8 cellular contexts compared by ENCODE assay signal in genomic region chr2:159797468-159798375, GRCh38. TPM values are rescaled to one million over a fixed set of nuclear protein-coding genes. Genes with fewer than 3 reads are reported as not detected.
DNase-seq lines count a peak whose midpoint lies in the region; ATAC-seq and TF ChIP-seq lines count a peak whose summit lies in the region.

CD302 (minus strand) TSS chr2:159798208; CDS start chr2:159798198, 10 bp downstream.

- peak within 1 kb of the TSS; percentile 82 to 87 (median 85) for H3K4me3 Mint-ChIP-seq in immature natural killer cell

- peaks cover 11 to 53% (median 16%) of the 10 kb centered on the region in 10 experiments for H3K4me1 ChIP-seq in BLaER1 treated with 17β-estradiol and CSF1 and Interleukin-3, amounts not matched to agents 10 nM and 100 nM
- no peaks in the 10 kb centered on the region for H3K4me1 ChIP-seq in breast epithelium

- ATAC-seq in GM19023 (IDR thresholded peaks at IDR 0.05; ENCODE audit: unreplicated experiment), result peak; percentile 78
- ATAC-seq in HG03354 (IDR thresholded peaks at IDR 0.05; ENCODE audit: poor library complexity, severe bottlenecking, unreplicated experiment), result peak; percentile 74

- no peak within 1 kb of the TSS for H3K9ac ChIP-seq in BLaER1 treated with 17β-estradiol and CSF1 and Interleukin-3, amounts not matched to agents 10 nM and 100 nM

- intact Hi-C loops in breast epithelium (cut with DNase I; ENCODE audit: low total_unique reads), result no loop called here

- H3K27ac Mint-ChIP-seq in immature natural killer cell, result peak within 1 kb of the TSS in 4 of 6 donors; percentile 9 to 57 (median 32)

- peak within 1 kb of the TSS; percentile 3 to 86 (median 44); a peak in 19 of 22 replicates for H3K4me2 ChIP-seq in BLaER1 treated with 17β-estradiol and CSF1 and Interleukin-3, amounts not matched to agents 10 nM and 100 nM

- peaks cover 18 to 22% (median 21%) of the 10 kb centered on the region in 11 experiments; a peak in 21 of 22 replicates for H3K9me3 ChIP-seq in BLaER1 treated with 17β-estradiol and CSF1 and Interleukin-3, amounts not matched to agents 10 nM and 100 nM (replicated peaks in 1 of 11)
- H3K9me3 ChIP-seq in breast epithelium, result no peaks in the 10 kb centered on the region

- peaks cover 42 to 62% (median 54%) of the 10 kb centered on the region in 11 experiments for H3K27me3 ChIP-seq in BLaER1 treated with 17β-estradiol and CSF1 and Interleukin-3, amounts not matched to agents 10 nM and 100 nM
- H3K27me3 ChIP-seq in breast epithelium, result no peaks in the 10 kb centered on the region

- no peak within 1 kb of the TSS for H3K27ac ChIP-seq in BLaER1 treated with 17β-estradiol and CSF1 and Interleukin-3, amounts not matched to agents 10 nM and 100 nM
- peak within 1 kb of the TSS; percentile 71 to 94 for H3K27ac ChIP-seq in breast epithelium
- H3K27ac ChIP-seq in skin epidermis, result peak within 1 kb of the TSS; percentile 27 to 92 (median 82)

- H3K4me1 Mint-ChIP-seq in immature natural killer cell, result peaks cover 17 to 21% of the 10 kb centered on the region in 2 donors

- TF ChIP-seq POLR2A in breast epithelium (IDR thresholded peaks at IDR 0.05), result no peak

- H3K4me3 ChIP-seq in BLaER1 treated with 17β-estradiol and CSF1 and Interleukin-3, amounts not matched to agents 10 nM and 100 nM, result peak within 1 kb of the TSS in 9 of 10 experiments; percentile 20 to 61 (median 39); a peak in 16 of 20 replicates
- H3K4me3 ChIP-seq in breast epithelium (peak within 1 kb of the TSS; percentile 59 to 92 (median 74)), skin epidermis (peak within 1 kb of the TSS; percentile 49 to 77 (median 64))

- peaks cover 0 to 11% (median 5%) of the 10 kb centered on the region in 11 experiments; a peak in 5 of 22 replicates for H3K36me3 ChIP-seq in BLaER1 treated with 17β-estradiol and CSF1 and Interleukin-3, amounts not matched to agents 10 nM and 100 nM
- no peaks in the 10 kb centered on the region for H3K36me3 ChIP-seq in breast epithelium

- no peaks in the 10 kb centered on the region for H3K9me3 Mint-ChIP-seq in immature natural killer cell

- peaks cover 0 to 11% (median 9%) of the 10 kb centered on the region in 3 donors for H3K27me3 Mint-ChIP-seq in immature natural killer cell (ENCODE audit: low read depth in 3 of 3)

- DNase-seq in T-helper 9 cell (peak; percentile 4), breast epithelium (ENCODE audit: low spot score in 2 of 2) (peak; percentile 37 to 68), immature natural killer cell (peak; percentile 25 to 33 (median 27)), middle frontal gyrus (ENCODE audit: extremely low spot score, low spot score) (no peak)

- TF ChIP-seq CTCF in breast epithelium (IDR thresholded peaks at IDR 0.05), result no peak

- peaks cover 0 to 14% (median 0%) of the 10 kb centered on the region in 11 experiments; a peak in 4 of 22 replicates for H4K20me1 ChIP-seq in BLaER1 treated with 17β-estradiol and CSF1 and Interleukin-3, amounts not matched to agents 10 nM and 100 nM

- peaks cover 0 to 4% (median 0%) of the 10 kb centered on the region in 3 donors for H3K36me3 Mint-ChIP-seq in immature natural killer cell

RNA-seq across cellular contexts. Expression of gene CD302, which starts in this region (rescaled TPM):
- total RNA-seq in breast epithelium, result 100 to 1,000 TPM in 2 of 3 donors, 10 to 100 TPM in 1; 61.0 to 141 (median 105) TPM
- 1 to 10 TPM in 2 of 3 donors, under 1 TPM in 1; 0.94 to 2.7 (median 2.4) TPM for polyA plus RNA-seq in immature natural killer cell

Comparison
In these comparisons a context has a peak if more than half of its experiments do, and no peak if none do; other contexts are left out.
1. H3K27ac ChIP-seq: peak in breast epithelium (2 of 2) and skin epidermis (21 of 21); none in BLaER1 treated with 17β-estradiol and CSF1 and Interleukin-3, amounts not matched to agents 10 nM and 100 nM (0 of 11).
2. Peak in every context shown above with its lines, with median percentiles within 50 percentile points of each other: H3K4me3 ChIP-seq.